Comparison of ENCODE assay signal across 1 cellular context in genomic region chr3:14397531-14397930, GRCh38.
TF ChIP-seq lines count a peak whose summit lies in the region.

No MANE protein-coding gene starts in this region.

TF ChIP-seq in H1, 55 proteins besides CTCF, POLR2A, EP300 and RAD21:
- TF ChIP-seq EZH2 (IDR thresholded peaks at IDR 0.05; ENCODE audit: low read depth, low read length, severe bottlenecking) (no peak), CBX8 (IDR thresholded peaks at IDR 0.05; ENCODE audit: borderline replicate concordance, low read depth, low read length) (no peak), TBP (IDR thresholded peaks at IDR 0.05; ENCODE audit: low read depth, low read length) (no peak), ATF2 (IDR thresholded peaks at IDR 0.05; ENCODE audit: low read length) (no peak), EGR1 (IDR thresholded peaks at IDR 0.05; ENCODE audit: borderline replicate concordance, low read depth, low read length) (no peak), SIRT6 (IDR thresholded peaks at IDR 0.05; ENCODE audit: low read length) (no peak), BACH1 (IDR thresholded peaks at IDR 0.05; ENCODE audit: low read length) (no peak), PHF8 (conservative IDR thresholded peaks at IDR 0.05; ENCODE audit: low read depth, low read length) (no peak), CHD2 (IDR thresholded peaks at IDR 0.05; ENCODE audit: low read length) (no peak), JUN (IDR thresholded peaks at IDR 0.05; ENCODE audit: low read depth, low read length) (no peak)
